Comparison of ENCODE assay signal across 8 cellular contexts in the genomic region with DNA sequence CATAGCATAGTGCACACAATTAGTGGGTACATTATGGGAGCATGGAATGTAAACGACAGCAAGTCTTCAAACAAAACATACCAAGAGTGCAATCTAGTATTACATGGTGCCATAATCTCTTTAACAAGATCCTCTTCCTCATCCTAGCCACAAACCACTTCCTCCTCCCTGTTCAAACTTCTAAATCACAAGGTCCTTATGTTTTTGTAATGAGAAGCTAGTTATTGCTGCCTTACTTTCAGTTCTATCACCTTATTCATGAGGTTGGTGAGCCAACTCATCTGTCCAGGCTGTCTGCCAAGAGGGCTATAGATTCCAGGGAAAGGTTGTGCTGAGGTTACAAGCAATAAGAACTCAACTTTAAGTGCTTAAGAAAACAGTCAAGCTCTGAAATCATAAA.
DNase-seq lines count a peak whose midpoint lies in the region; ATAC-seq and TF ChIP-seq lines count a peak whose summit lies in the region.

No MANE protein-coding gene starts in this region.

- no peaks in the 10 kb centered on the region for H3K4me1 ChIP-seq in Caco-2

- POLR2A ChIA-PET in Caco-2 (lab: Charles Lee), result no interaction called here

- H3K36me3 Mint-ChIP-seq in Caco-2 (ENCODE audit: insufficient read depth, unreplicated experiment), result no peaks in the 10 kb centered on the region

- CTCF ChIA-PET in Caco-2 (lab: Charles Lee), result no interaction called here

- ATAC-seq in HG02938 (IDR thresholded peaks at IDR 0.05; ENCODE audit: unreplicated experiment), result peak; percentile 60
- ATAC-seq in HG03521 (IDR thresholded peaks at IDR 0.05; ENCODE audit: unreplicated experiment), result no peak
- no peak for ATAC-seq in left ventricle myocardium superior
- no peak for ATAC-seq in GM21576 (IDR thresholded peaks at IDR 0.05; ENCODE audit: unreplicated experiment)

- no peaks in the 10 kb centered on the region for H3K9me3 Mint-ChIP-seq in Caco-2 (ENCODE audit: unreplicated experiment)

- no peaks in the 10 kb centered on the region for H3K9me3 ChIP-seq in Caco-2

- peaks cover 18% of the 10 kb centered on the region for H3K27me3 Mint-ChIP-seq in Caco-2 (ENCODE audit: insufficient read depth, unreplicated experiment)

- no TSS peak for BruUV-seq in Caco-2 (replicated peaks; lab: Mats Ljungman, UMichigan)

- H3K4me3 Mint-ChIP-seq in Caco-2 (ENCODE audit: unreplicated experiment), result no peak overlapping the region

- peak; percentile 63 for DNase-seq in CMK (ENCODE audit: low read depth)
- peak; percentile 68 for DNase-seq in SKM-1 treated with dmso at 0.1 percent for 144 hours (lab: John Stamatoyannopoulos, UW; ENCODE audit: unreplicated experiment)
- peak; percentile 97 for DNase-seq in foreskin fibroblast
- no peak for DNase-seq in left ventricle myocardium superior
- DNase-seq in Caco-2, result no peak

- intact Hi-C loops in left ventricle myocardium superior (cut with micrococcal nuclease), result no loop called here
- intact Hi-C loops in Caco-2 (cut with micrococcal nuclease; ENCODE audit: unreplicated experiment), result no loop called here

- H3K27ac Mint-ChIP-seq in Caco-2 (ENCODE audit: unreplicated experiment), result no peak overlapping the region

- no peaks in the 10 kb centered on the region for H3K36me3 ChIP-seq in Caco-2 (ENCODE audit: control insufficient read depth, insufficient read depth, low read length)

- H3K4me3 ChIP-seq in foreskin fibroblast (ENCODE audit: low read depth in 1 of 2, low read length in 2 of 2) (no peak overlapping the region), Caco-2 (ENCODE audit: low read depth, low read length) (no peak overlapping the region)

- TF ChIP-seq CTCF in foreskin fibroblast (IDR thresholded peaks at IDR 0.05; ENCODE audit: low read depth, low read length) (no peak), Caco-2 (IDR thresholded peaks at IDR 0.05; ENCODE audit: insufficient read depth in 1 of 2, low read depth in 1 of 2, low read length in 1 of 2, severe bottlenecking in 1 of 2, unreplicated experiment in 1 of 2) (no peak)

- no peaks in the 10 kb centered on the region for H3K4me1 Mint-ChIP-seq in Caco-2 (ENCODE audit: low read depth, unreplicated experiment)

- H3K27me3 ChIP-seq in Caco-2 (replicated peaks; ENCODE audit: control insufficient read depth, insufficient read depth, low read length), result no peaks in the 10 kb centered on the region

Comparison
In these comparisons a context has a peak if more than half of its experiments do, and no peak if none do; other contexts are left out.
1. DNase-seq: peak in CMK (single experiment), SKM-1 treated with dmso at 0.1 percent for 144 hours (single experiment) and foreskin fibroblast (2 of 2); none in left ventricle myocardium superior (single experiment) and Caco-2 (0 of 2).